8 cellular contexts compared by ENCODE assay signal in the genomic region with DNA sequence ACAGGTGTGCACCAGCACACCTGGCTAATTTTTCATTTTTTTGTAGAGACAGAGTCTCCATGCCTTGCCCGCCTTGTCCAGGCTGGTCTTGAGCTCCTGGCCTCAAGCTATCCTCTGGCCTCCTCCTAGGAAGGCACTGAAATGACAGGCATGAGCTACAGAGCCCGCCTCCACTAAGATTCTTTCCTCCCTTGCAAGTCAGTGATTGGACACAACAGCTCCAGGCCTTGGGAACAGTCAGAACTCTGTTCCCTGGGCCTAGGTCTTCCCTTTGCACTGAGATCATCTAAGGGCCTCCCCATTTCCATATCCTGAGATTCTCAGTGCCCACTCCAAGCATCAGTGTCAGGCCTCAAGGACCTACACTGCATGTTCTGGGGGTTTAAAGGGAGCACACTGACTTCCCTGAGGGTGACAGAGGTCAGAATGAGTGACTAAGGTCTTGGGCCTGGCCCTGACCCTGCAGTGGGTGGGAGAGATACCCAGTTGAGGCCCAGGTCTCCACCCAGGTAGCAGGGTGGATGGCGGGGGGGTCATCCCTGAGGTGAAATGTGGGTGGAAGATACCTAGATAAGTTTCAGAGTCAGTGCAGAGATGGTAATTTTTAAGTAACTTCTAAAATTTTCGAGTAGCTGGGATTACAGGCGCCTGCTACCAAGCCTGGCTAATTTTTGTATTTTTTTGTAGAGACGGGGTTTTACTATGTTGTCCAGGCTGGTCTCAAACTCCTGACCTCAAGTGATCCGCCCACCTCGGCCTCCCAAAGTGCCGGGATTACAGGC. TPM values are rescaled to one million over a fixed set of nuclear protein-coding genes. Genes with fewer than 3 reads are reported as not detected.
DNase-seq lines count a peak whose midpoint lies in the region; ATAC-seq and TF ChIP-seq lines count a peak whose summit lies in the region.

No MANE protein-coding gene starts in this region.

- H3K27ac Mint-ChIP-seq in T-helper 2 cell treated with Interferon-gamma antibody and Interleukin-4, amounts not matched to agents 5 μg/mL and 100 μg/mL, for 36 hours, result peak overlapping the region; percentile 78
- H3K27ac Mint-ChIP-seq in stimulated activated naive B cell treated with anti-CD40 and anti-IgM and Interleukin-4, amounts not matched to agents 10 μg/mL and 1 μg/mL and 100 μg/mL, for 72 hours, result no peak overlapping the region

- peak overlapping the region; percentile 78 for H3K4me3 Mint-ChIP-seq in T-helper 2 cell treated with Interferon-gamma antibody and Interleukin-4, amounts not matched to agents 5 μg/mL and 100 μg/mL, for 36 hours
- H3K4me3 Mint-ChIP-seq in stimulated activated naive B cell treated with anti-CD40 and anti-IgM and Interleukin-4, amounts not matched to agents 10 μg/mL and 1 μg/mL and 100 μg/mL, for 72 hours, result peak overlapping the region; percentile 80 to 83

- 79 to 90% methylated on average over 7 to 9 of the region's 9 CpGs for WGBS in esophagus squamous epithelium, 2 donors

- intact Hi-C loops in esophagus squamous epithelium (cut with DNase I), result no loop called here

- H3K4me3 ChIP-seq in RWPE2 (ENCODE audit: severe bottlenecking), result no peak overlapping the region
- H3K4me3 ChIP-seq in esophagus squamous epithelium, result no peak overlapping the region

- H3K4me1 Mint-ChIP-seq in T-helper 2 cell treated with Interferon-gamma antibody and Interleukin-4, amounts not matched to agents 5 μg/mL and 100 μg/mL, for 36 hours (ENCODE audit: low read depth), result peaks cover 33% of the 10 kb centered on the region
- H3K4me1 Mint-ChIP-seq in stimulated activated naive B cell treated with anti-CD40 and anti-IgM and Interleukin-4, amounts not matched to agents 10 μg/mL and 1 μg/mL and 100 μg/mL, for 72 hours, result peaks cover 42 to 52% of the 10 kb centered on the region in 2 donors

- peak overlapping the region; percentile 65 for H3K27ac ChIP-seq in RWPE2 (ENCODE audit: poor library complexity, severe bottlenecking)
- peak overlapping the region; percentile 72 to 97 (median 92) for H3K27ac ChIP-seq in esophagus squamous epithelium

- peaks cover 16% of the 10 kb centered on the region for H3K4me1 ChIP-seq in RWPE2 (ENCODE audit: insufficient read depth, poor library complexity, severe bottlenecking)
- peaks cover 14 to 57% (median 25%) of the 10 kb centered on the region in 3 donors for H3K4me1 ChIP-seq in esophagus squamous epithelium

- no peak for TF ChIP-seq POLR2A in esophagus squamous epithelium (IDR thresholded peaks at IDR 0.05)

- no peaks in the 10 kb centered on the region for H3K36me3 Mint-ChIP-seq in T-helper 2 cell treated with Interferon-gamma antibody and Interleukin-4, amounts not matched to agents 5 μg/mL and 100 μg/mL, for 36 hours (ENCODE audit: low read depth)
- H3K36me3 Mint-ChIP-seq in stimulated activated naive B cell treated with anti-CD40 and anti-IgM and Interleukin-4, amounts not matched to agents 10 μg/mL and 1 μg/mL and 100 μg/mL, for 72 hours, result peaks cover 0 to 3% of the 10 kb centered on the region in 2 donors

- H3K27me3 Mint-ChIP-seq in T-helper 2 cell treated with Interferon-gamma antibody and Interleukin-4, amounts not matched to agents 5 μg/mL and 100 μg/mL, for 36 hours (ENCODE audit: low read depth), result peaks cover 2% of the 10 kb centered on the region
- no peaks in the 10 kb centered on the region for H3K27me3 Mint-ChIP-seq in stimulated activated naive B cell treated with anti-CD40 and anti-IgM and Interleukin-4, amounts not matched to agents 10 μg/mL and 1 μg/mL and 100 μg/mL, for 72 hours

- TF ChIP-seq CTCF in RWPE2 (IDR thresholded peaks at IDR 0.05; ENCODE audit: poor library complexity, severe bottlenecking), result no peak
- TF ChIP-seq CTCF in esophagus squamous epithelium (IDR thresholded peaks at IDR 0.05), result no peak

- no peaks in the 10 kb centered on the region for H3K36me3 ChIP-seq in RWPE2 (ENCODE audit: low read depth)
- H3K36me3 ChIP-seq in esophagus squamous epithelium, result no peaks in the 10 kb centered on the region

- H3K27me3 ChIP-seq in RWPE2 (ENCODE audit: insufficient read depth, poor library complexity, severe bottlenecking), result no peaks in the 10 kb centered on the region
- no peaks in the 10 kb centered on the region for H3K27me3 ChIP-seq in esophagus squamous epithelium

- H3K9me3 ChIP-seq in RWPE2 (ENCODE audit: severe bottlenecking), result no peaks in the 10 kb centered on the region
- H3K9me3 ChIP-seq in esophagus squamous epithelium, result no peaks in the 10 kb centered on the region

- ATAC-seq in RWPE2 (ENCODE audit: low read depth), result 0 out of 3 replicates have a peak, but pooled peaks have one; percentile 3
- ATAC-seq in stimulated activated naive B cell treated with anti-CD40 and anti-IgM and Interleukin-4, amounts not matched to agents 10 μg/mL and 1 μg/mL and 100 μg/mL, for 72 hours (replicated peaks), result no peak
- no peak for ATAC-seq in HG03139 (IDR thresholded peaks at IDR 0.05; ENCODE audit: unreplicated experiment)

- H3K9me3 Mint-ChIP-seq in T-helper 2 cell treated with Interferon-gamma antibody and Interleukin-4, amounts not matched to agents 5 μg/mL and 100 μg/mL, for 36 hours, result no peaks in the 10 kb centered on the region
- no peaks in the 10 kb centered on the region for H3K9me3 Mint-ChIP-seq in stimulated activated naive B cell treated with anti-CD40 and anti-IgM and Interleukin-4, amounts not matched to agents 10 μg/mL and 1 μg/mL and 100 μg/mL, for 72 hours

- no peak for DNase-seq in T-helper 2 cell treated with Interferon-gamma antibody and Interleukin-4, amounts not matched to agents 5 μg/mL and 100 μg/mL, for 36 hours (ENCODE audit: low spot score)
- no peak for DNase-seq in T-helper 2 cell
- no peak for DNase-seq in RWPE2 (ENCODE audit: low spot score)
- DNase-seq in esophagus squamous epithelium (lab: John Stamatoyannopoulos, UW), result no peak
- no peak for DNase-seq in stimulated activated naive B cell treated with anti-CD40 and anti-IgM and Interleukin-4, amounts not matched to agents 10 μg/mL and 1 μg/mL and 100 μg/mL, for 72 hours
- DNase-seq in effector CD8-positive, alpha-beta T cell (lab: John Stamatoyannopoulos, UW), result no peak
- DNase-seq in Ammon's horn (ENCODE audit: low spot score), result no peak

RNA-seq across cellular contexts. Expression of a gene that starts 17.3 kb away (rescaled TPM):
- 10 to 100 TPM; 27.7 to 80.9 (median 48.5) TPM for total RNA-seq in esophagus squamous epithelium

RNA-seq across cellular contexts. Expression of a gene that starts 26.7 kb away (rescaled TPM):
- total RNA-seq in esophagus squamous epithelium, result 1 to 10 TPM; 1.7 to 4.6 (median 2.5) TPM

RNA-seq across cellular contexts. Expression of a gene that starts 34.6 kb away (rescaled TPM):
- 10 to 100 TPM in 1 of 4 donors, 1 to 10 TPM in 3; 7.3 to 12.4 (median 9.8) TPM for total RNA-seq in esophagus squamous epithelium

RNA-seq across cellular contexts. Expression of a gene that starts 36.2 kb away (rescaled TPM):
- total RNA-seq in esophagus squamous epithelium, result 100 to 1,000 TPM in 2 of 4 donors, 10 to 100 TPM in 2; 53.1 to 166 (median 87.8) TPM

RNA-seq across cellular contexts. Expression of a gene that starts 55.8 kb away (rescaled TPM):
- 1 to 10 TPM; 1.9 to 7.2 (median 4.2) TPM for total RNA-seq in esophagus squamous epithelium
